ENCODE assay signal across 8 cellular contexts in the genomic region with DNA sequence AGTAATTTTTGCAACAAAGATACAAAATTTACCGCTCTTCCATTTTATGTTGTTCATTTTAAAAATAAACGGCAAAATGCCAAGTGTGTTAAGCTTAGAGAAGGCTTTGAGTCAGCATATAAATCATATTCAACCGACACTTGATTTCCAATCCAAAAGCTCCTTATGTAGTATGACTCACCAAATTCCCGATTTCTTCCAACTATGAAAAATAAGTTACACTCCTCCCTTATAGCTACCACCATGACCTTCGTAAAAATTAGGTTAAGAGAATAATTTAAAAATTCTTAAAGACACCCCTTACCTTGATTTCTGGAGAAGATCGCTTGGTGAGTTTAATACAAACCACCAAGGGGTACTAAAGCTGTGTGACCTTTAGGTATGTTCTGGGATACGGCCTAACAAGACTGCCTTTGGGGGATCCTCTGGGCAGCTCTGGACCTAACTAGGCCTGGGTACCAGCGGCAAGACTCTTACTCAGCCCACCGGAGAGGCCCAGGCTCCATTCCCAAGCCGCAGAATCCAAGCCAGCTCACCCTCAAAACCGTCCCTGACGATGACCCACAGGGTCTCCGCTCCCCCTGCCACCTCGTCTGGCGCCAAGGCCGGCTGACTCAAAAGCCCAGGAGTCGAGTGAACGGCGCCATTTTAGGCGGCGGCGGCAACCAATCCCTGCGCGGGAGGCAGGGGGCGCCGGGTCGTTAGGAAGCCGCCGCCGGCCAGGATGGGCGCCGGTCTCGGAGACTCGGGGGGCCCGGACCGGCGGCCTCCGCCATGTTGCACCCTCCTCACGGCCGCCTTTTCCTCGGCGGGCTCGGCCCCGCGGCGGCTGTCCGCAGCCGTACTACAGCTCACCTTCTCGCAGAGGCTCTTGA. TPM values are rescaled to one million over a fixed set of nuclear protein-coding genes. Genes with fewer than 3 reads are reported as not detected.
DNase-seq lines count a peak whose midpoint lies in the region; ATAC-seq and TF ChIP-seq lines count a peak whose summit lies in the region.

No MANE protein-coding gene starts in this region.

- H3K4me3 Mint-ChIP-seq in CD8-positive, alpha-beta T cell: peak overlapping the region; percentile 96
- H3K4me3 Mint-ChIP-seq in activated naive CD4-positive, alpha-beta T cell treated with anti-CD3 and anti-CD28 coated beads, Interleukin-2, amount 50 U/mL, for 24 hours: peak overlapping the region; percentile 88
- H3K4me3 Mint-ChIP-seq in glutamatergic neuron (ENCODE audit: unreplicated experiment) (peak overlapping the region; percentile 95), osteocyte (ENCODE audit: unreplicated experiment) (peak overlapping the region; percentile 93)

- peak overlapping the region; percentile 96 for H3K27ac ChIP-seq in CD8-positive, alpha-beta T cell (ENCODE audit: low read depth, low read length)
- H3K27ac ChIP-seq in SJCRH30 (peak overlapping the region; percentile 98), thoracic aorta (peak overlapping the region; percentile 100)

- peaks cover 55% of the 10 kb centered on the region for H3K4me1 Mint-ChIP-seq in CD8-positive, alpha-beta T cell (ENCODE audit: low read depth)
- peaks cover 50% of the 10 kb centered on the region for H3K4me1 Mint-ChIP-seq in activated naive CD4-positive, alpha-beta T cell treated with anti-CD3 and anti-CD28 coated beads, Interleukin-2, amount 50 U/mL, for 24 hours
- H3K4me1 Mint-ChIP-seq in glutamatergic neuron (ENCODE audit: low read depth, unreplicated experiment) (peaks cover 32% of the 10 kb centered on the region), osteocyte (ENCODE audit: unreplicated experiment) (peaks cover 48% of the 10 kb centered on the region)

- ATAC-seq in CD8-positive, alpha-beta T cell: peak; percentile 17
- ATAC-seq in GM19438 (IDR thresholded peaks at IDR 0.05; ENCODE audit: low read depth, unreplicated experiment) (peak; percentile 27), HG03558 (IDR thresholded peaks at IDR 0.05; ENCODE audit: extremely low read depth, unreplicated experiment) (peak; percentile 2), thoracic aorta (ENCODE audit: insufficient number of reproducible peaks, low FRiP score, low read depth) (peak; percentile 34)

- peak overlapping the region; percentile 87 for H3K4me3 ChIP-seq in CD8-positive, alpha-beta T cell (ENCODE audit: low read depth, low read length)
- H3K4me3 ChIP-seq in SJCRH30 (peak overlapping the region; percentile 99), thoracic aorta (peak overlapping the region; percentile 99)

- POLR2A ChIA-PET in CD8-positive, alpha-beta T cell (lab: Charles Lee): interaction anchor here (0.6 to 3.8 kb wide), 18 partner anchors 17 to 533 kb away, joined by 3 to 33 read pairs (median 5); partner anchors contain the start of genes CDKL3, DDX46, SKP1 and UBE2B

- H3K36me3 Mint-ChIP-seq in CD8-positive, alpha-beta T cell: peaks cover 39% of the 10 kb centered on the region
- H3K36me3 Mint-ChIP-seq in activated naive CD4-positive, alpha-beta T cell treated with anti-CD3 and anti-CD28 coated beads, Interleukin-2, amount 50 U/mL, for 24 hours: peaks cover 20% of the 10 kb centered on the region
- no peaks in the 10 kb centered on the region for H3K36me3 Mint-ChIP-seq in glutamatergic neuron (ENCODE audit: unreplicated experiment)
- H3K36me3 Mint-ChIP-seq in osteocyte (ENCODE audit: unreplicated experiment): peaks cover 8% of the 10 kb centered on the region

- H3K9me3 ChIP-seq in CD8-positive, alpha-beta T cell (ENCODE audit: low read length): no peaks in the 10 kb centered on the region
- H3K9me3 ChIP-seq in SJCRH30 (replicated peaks) (no peaks in the 10 kb centered on the region), thoracic aorta (no peaks in the 10 kb centered on the region)

- no peak for TF ChIP-seq CTCF in CD8-positive, alpha-beta T cell (IDR thresholded peaks at IDR 0.05)
- TF ChIP-seq CTCF in glutamatergic neuron (IDR thresholded peaks at IDR 0.05; ENCODE audit: partially characterized antibody, unreplicated experiment) (no peak), osteocyte (IDR thresholded peaks at IDR 0.05) (peak; percentile 24), thoracic aorta (IDR thresholded peaks at IDR 0.05) (no peak)

- no peaks in the 10 kb centered on the region for H3K27me3 ChIP-seq in CD8-positive, alpha-beta T cell (ENCODE audit: insufficient read depth, low read length)
- H3K27me3 ChIP-seq in SJCRH30 (no peaks in the 10 kb centered on the region), thoracic aorta (replicated peaks; ENCODE audit: insufficient read depth) (no peaks in the 10 kb centered on the region)

- H3K36me3 ChIP-seq in CD8-positive, alpha-beta T cell (ENCODE audit: insufficient read depth, low read length): no peaks in the 10 kb centered on the region
- H3K36me3 ChIP-seq in SJCRH30: peaks cover 25% of the 10 kb centered on the region
- H3K36me3 ChIP-seq in thoracic aorta: no peaks in the 10 kb centered on the region

- CTCF ChIA-PET in CD8-positive, alpha-beta T cell (lab: Charles Lee): interaction anchor here (0.6 to 1.7 kb wide), 6 partner anchors 9 to 64 kb away, joined by 3 to 4 read pairs (median 3); no protein-coding TSS in a partner anchor

- peak overlapping the region; percentile 98 for H3K27ac Mint-ChIP-seq in CD8-positive, alpha-beta T cell
- H3K27ac Mint-ChIP-seq in activated naive CD4-positive, alpha-beta T cell treated with anti-CD3 and anti-CD28 coated beads, Interleukin-2, amount 50 U/mL, for 24 hours: peak overlapping the region; percentile 99
- H3K27ac Mint-ChIP-seq in glutamatergic neuron (ENCODE audit: unreplicated experiment) (peak overlapping the region; percentile 95), osteocyte (ENCODE audit: unreplicated experiment) (peak overlapping the region; percentile 99)

- DNase-seq in CD8-positive, alpha-beta T cell: peak in 6 of 7 experiments; percentile 33 to 63 (median 50)
- peak; percentile 76 to 81 for DNase-seq in SJCRH30
- peak; percentile 87 for DNase-seq in glutamatergic neuron
- DNase-seq in osteocyte (ENCODE audit: extremely low spot score, unreplicated experiment): peak; percentile 90
- peak; percentile 15 for DNase-seq in thoracic aorta (ENCODE audit: low spot score)

- peaks cover 52% of the 10 kb centered on the region for H3K4me1 ChIP-seq in CD8-positive, alpha-beta T cell (ENCODE audit: insufficient read depth, low read length)
- H3K4me1 ChIP-seq in SJCRH30 (no peaks in the 10 kb centered on the region), thoracic aorta (ENCODE audit: control insufficient read depth in 1 of 2, low read depth in 2 of 2) (peaks cover 40 to 58% of the 10 kb centered on the region in 2 donors)

- no peaks in the 10 kb centered on the region for H3K9me3 Mint-ChIP-seq in CD8-positive, alpha-beta T cell
- no peaks in the 10 kb centered on the region for H3K9me3 Mint-ChIP-seq in activated naive CD4-positive, alpha-beta T cell treated with anti-CD3 and anti-CD28 coated beads, Interleukin-2, amount 50 U/mL, for 24 hours
- peaks cover 13% of the 10 kb centered on the region for H3K9me3 Mint-ChIP-seq in glutamatergic neuron (ENCODE audit: unreplicated experiment)
- H3K9me3 Mint-ChIP-seq in osteocyte (ENCODE audit: unreplicated experiment): no peaks in the 10 kb centered on the region

- intact Hi-C loops in CD8-positive, alpha-beta T cell (cut with DNase I, micrococcal nuclease): loop anchor here (2.0 to 10.0 kb wide), 7 partner anchors 14 to 1478 kb away; partner anchors contain the start of genes CAMLG (in 2 of the 2), CCNI2 (in 1 of the 2), CDKN2AIPNL (in 1 of the 2) and HSPA4 (in 1 of the 2)

- H3K27me3 Mint-ChIP-seq in CD8-positive, alpha-beta T cell (ENCODE audit: low read depth): no peaks in the 10 kb centered on the region
- no peaks in the 10 kb centered on the region for H3K27me3 Mint-ChIP-seq in activated naive CD4-positive, alpha-beta T cell treated with anti-CD3 and anti-CD28 coated beads, Interleukin-2, amount 50 U/mL, for 24 hours
- H3K27me3 Mint-ChIP-seq in glutamatergic neuron (ENCODE audit: unreplicated experiment) (peaks cover 6% of the 10 kb centered on the region), osteocyte (ENCODE audit: unreplicated experiment) (no peaks in the 10 kb centered on the region)

RNA-seq across cellular contexts. Expression of gene PPP2CA, which starts 0.7 kb away (rescaled TPM):
- total RNA-seq in CD8-positive, alpha-beta T cell: 100 to 1,000 TPM; 233 to 260 TPM
- total RNA-seq in SJCRH30 (2014; rRNA removed; shearing (Covaris generic)): 163 and 179 TPM in 2 replicates
- total RNA-seq in glutamatergic neuron (ENCODE audit: unreplicated experiment) (193 TPM), osteocyte (108 and 117 TPM in 2 replicates), thoracic aorta (100 to 1,000 TPM in 1 of 2 donors, 10 to 100 TPM in 1; 53.9 to 145 TPM)

RNA-seq across cellular contexts. Expression of gene SKP1, which starts 48.4 kb away (rescaled TPM):
- total RNA-seq in CD8-positive, alpha-beta T cell: 100 to 1,000 TPM; 290 to 301 TPM
- total RNA-seq in SJCRH30 (2014; rRNA removed; shearing (Covaris generic)): 576 and 631 TPM in 2 replicates
- total RNA-seq in glutamatergic neuron (ENCODE audit: unreplicated experiment): 345 TPM
- total RNA-seq in osteocyte: 320 and 333 TPM in 2 replicates
- 100 to 1,000 TPM; 206 to 236 TPM for total RNA-seq in thoracic aorta

Comparison
In these comparisons a context has a peak if more than half of its experiments do, and no peak if none do; other contexts are left out.
1. Peak in every context shown above with its lines: DNase-seq, ATAC-seq, H3K4me3 ChIP-seq and H3K27ac ChIP-seq.
2. DNase-seq: peak in every context shown above with its lines; median percentile 90 in osteocyte; 87 in glutamatergic neuron; 78 in SJCRH30; 50 in CD8-positive, alpha-beta T cell; 15 in thoracic aorta.